In the genomic region with DNA sequence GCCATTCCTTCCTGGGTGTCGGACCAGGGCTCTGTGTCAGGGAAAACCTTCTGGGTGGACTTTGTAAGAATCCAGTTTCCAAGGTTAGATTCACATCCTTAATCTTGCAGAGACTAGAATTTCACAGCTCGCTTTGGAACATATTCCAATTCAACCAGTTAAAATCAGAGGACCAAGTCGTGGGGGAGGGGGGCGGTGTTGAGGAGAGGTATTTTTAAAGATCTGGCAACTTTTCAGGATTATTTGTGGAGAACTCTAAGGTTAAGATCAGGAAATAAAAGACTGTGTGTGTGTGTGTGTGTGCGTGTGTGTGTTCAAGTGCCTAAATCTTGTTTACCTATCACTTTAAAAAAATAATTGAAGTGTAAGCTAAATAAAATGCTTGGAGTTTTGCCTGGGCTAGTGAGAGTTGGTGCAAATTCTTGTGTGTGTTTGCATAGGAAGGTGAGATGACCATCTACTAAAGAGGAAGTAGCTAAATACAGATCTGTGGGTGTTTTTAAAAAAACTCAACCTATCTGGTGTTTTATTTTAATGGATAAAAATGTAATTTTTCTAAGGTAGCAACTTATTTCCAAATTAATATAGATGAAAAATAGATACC, we compare ENCODE assay signal across 1 cellular context.
A peak's percentile ranks its signal among the peaks of the same experiment; 100 is the strongest.
TF ChIP-seq lines count a peak whose summit lies in the region.

No MANE protein-coding gene starts in this region.

TF ChIP-seq in GM12878, 131 proteins besides CTCF, POLR2A, EP300 and RAD21:
- peak; percentile 6; the same call in 1 of the 2 replicates for TF ChIP-seq SPI1 (IDR thresholded peaks at IDR 0.05; ENCODE audit: borderline replicate concordance, insufficient read depth, low read depth, low read length)
- no peak for TF ChIP-seq CHD4 (IDR thresholded peaks at IDR 0.05)
- TF ChIP-seq, protein P1, sequence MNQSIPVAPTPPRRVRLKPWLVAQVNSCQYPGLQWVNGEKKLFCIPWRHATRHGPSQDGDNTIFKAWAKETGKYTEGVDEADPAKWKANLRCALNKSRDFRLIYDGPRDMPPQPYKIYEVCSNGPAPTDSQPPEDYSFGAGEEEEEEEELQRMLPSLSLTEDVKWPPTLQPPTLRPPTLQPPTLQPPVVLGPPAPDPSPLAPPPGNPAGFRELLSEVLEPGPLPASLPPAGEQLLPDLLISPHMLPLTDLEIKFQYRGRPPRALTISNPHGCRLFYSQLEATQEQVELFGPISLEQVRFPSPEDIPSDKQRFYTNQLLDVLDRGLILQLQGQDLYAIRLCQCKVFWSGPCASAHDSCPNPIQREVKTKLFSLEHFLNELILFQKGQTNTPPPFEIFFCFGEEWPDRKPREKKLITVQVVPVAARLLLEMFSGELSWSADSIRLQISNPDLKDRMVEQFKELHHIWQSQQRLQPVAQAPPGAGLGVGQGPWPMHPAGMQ (IDR thresholded peaks at IDR 0.05; ENCODE audit: borderline replicate concordance): no peak
- TF ChIP-seq, protein P2, sequence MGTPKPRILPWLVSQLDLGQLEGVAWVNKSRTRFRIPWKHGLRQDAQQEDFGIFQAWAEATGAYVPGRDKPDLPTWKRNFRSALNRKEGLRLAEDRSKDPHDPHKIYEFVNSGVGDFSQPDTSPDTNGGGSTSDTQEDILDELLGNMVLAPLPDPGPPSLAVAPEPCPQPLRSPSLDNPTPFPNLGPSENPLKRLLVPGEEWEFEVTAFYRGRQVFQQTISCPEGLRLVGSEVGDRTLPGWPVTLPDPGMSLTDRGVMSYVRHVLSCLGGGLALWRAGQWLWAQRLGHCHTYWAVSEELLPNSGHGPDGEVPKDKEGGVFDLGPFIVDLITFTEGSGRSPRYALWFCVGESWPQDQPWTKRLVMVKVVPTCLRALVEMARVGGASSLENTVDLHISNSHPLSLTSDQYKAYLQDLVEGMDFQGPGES (IDR thresholded peaks at IDR 0.05): no peak
TF ChIP-seq in GM12878: peak in this region for 1.
